9 cellular contexts compared by ENCODE assay signal in genomic region chr17:77182205-77182604, GRCh38. TPM values are rescaled to one million over a fixed set of nuclear protein-coding genes. Genes with fewer than 3 reads are reported as not detected.
DNase-seq lines count a peak whose midpoint lies in the region; ATAC-seq and TF ChIP-seq lines count a peak whose summit lies in the region.
"Had no signal": no experiment of that assay in that cellular context is flagged by ENCODE, and none has a peak within 500 bp of the region (broad histone marks: within the 10 kb centered on the region; RNA-seq: fewer than 3 reads in every experiment).

No MANE protein-coding gene starts in this region.

- H3K27me3 ChIP-seq in dorsolateral prefrontal cortex = no peaks in the 10 kb centered on the region
- no peaks in the 10 kb centered on the region for H3K27me3 ChIP-seq in stomach smooth muscle (ENCODE audit: control insufficient read depth in 1 of 2, insufficient read depth in 2 of 2, low read length in 2 of 2)
- H3K27me3 ChIP-seq: gastroesophageal sphincter had no signal

- TF ChIP-seq CTCF in dorsolateral prefrontal cortex (IDR thresholded peaks at IDR 0.05 in 54 of 56, conservative IDR thresholded peaks at IDR 0.05 in 2 of 56; ENCODE audit: low read depth in 1 of 56, partially characterized antibody in 56 of 56) (no peak), HFFc6 (IDR thresholded peaks at IDR 0.05) (no peak)

- intact Hi-C loops in dorsolateral prefrontal cortex (cut with DNase I) = loop anchor here in 1 of 2 donors (5.0 kb wide), 1 partner anchor 35 kb away; no protein-coding TSS in a partner anchor

- H3K36me3 Mint-ChIP-seq in activated T-cell treated with anti-CD3 and anti-CD28 coated beads, Interleukin-2, amount 50 U/mL, for 4 hours (ENCODE audit: insufficient read depth) = no peaks in the 10 kb centered on the region
- no peaks in the 10 kb centered on the region; the same call in 1 of the 2 replicates for H3K36me3 Mint-ChIP-seq in HFFc6 (ENCODE audit: low read depth)

- peaks cover 34% of the 10 kb centered on the region for H3K4me1 Mint-ChIP-seq in activated T-cell treated with anti-CD3 and anti-CD28 coated beads, Interleukin-2, amount 50 U/mL, for 4 hours (ENCODE audit: low read depth)
- peaks cover 13% of the 10 kb centered on the region for H3K4me1 Mint-ChIP-seq in HFFc6 (ENCODE audit: low read depth)

- no peaks in the 10 kb centered on the region for H3K9me3 Mint-ChIP-seq in activated T-cell treated with anti-CD3 and anti-CD28 coated beads, Interleukin-2, amount 50 U/mL, for 4 hours
- H3K9me3 Mint-ChIP-seq in HFFc6 = no peaks in the 10 kb centered on the region

- peaks cover 9% of the 10 kb centered on the region for H3K4me1 ChIP-seq in stomach smooth muscle (ENCODE audit: control insufficient read depth, insufficient read depth, low read length)

- H3K27ac ChIP-seq in dorsolateral prefrontal cortex = peak overlapping the region in 54 of 59 donors; percentile 8 to 85 (median 62)
- peak overlapping the region; percentile 37 for H3K27ac ChIP-seq in stomach smooth muscle (ENCODE audit: low read length)

- H3K9me3 ChIP-seq in stomach smooth muscle (ENCODE audit: control insufficient read depth in 2 of 2, low read length in 2 of 2) = no peaks in the 10 kb centered on the region
- H3K9me3 ChIP-seq: gastroesophageal sphincter had no signal

- no peak overlapping the region for H3K27ac Mint-ChIP-seq in HFFc6

- H3K4me3 ChIP-seq in dorsolateral prefrontal cortex (peak overlapping the region in 1 of 59 donors; percentile 11), stomach smooth muscle (ENCODE audit: low read length in 2 of 2) (no peak overlapping the region)
- H3K4me3 ChIP-seq: gastroesophageal sphincter had no signal

- H3K27me3 Mint-ChIP-seq in activated T-cell treated with anti-CD3 and anti-CD28 coated beads, Interleukin-2, amount 50 U/mL, for 4 hours (ENCODE audit: low read depth) = no peaks in the 10 kb centered on the region
- H3K27me3 Mint-ChIP-seq in HFFc6 (ENCODE audit: insufficient read depth) = no peaks in the 10 kb centered on the region

- H3K9ac ChIP-seq in stomach smooth muscle (ENCODE audit: low read length in 2 of 2) = no peak overlapping the region

- no peaks in the 10 kb centered on the region for H3K36me3 ChIP-seq in stomach smooth muscle (ENCODE audit: control insufficient read depth in 2 of 2, insufficient read depth in 2 of 2, low read length in 2 of 2)
- H3K36me3 ChIP-seq: gastroesophageal sphincter had no signal

- ATAC-seq in activated T-cell treated with anti-CD3 and anti-CD28 coated beads, Interleukin-2, amount 50 U/mL, for 4 hours = peak; percentile 38 to 48
- no peak for ATAC-seq in HG03457 (IDR thresholded peaks at IDR 0.05; ENCODE audit: unreplicated experiment)
- ATAC-seq: gastroesophageal sphincter had no signal

- DNase-seq in activated T-cell treated with anti-CD3 and anti-CD28 coated beads, Interleukin-2, amount 50 U/mL, for 4 hours = no peak
- no peak for DNase-seq in activated T-cell treated with anti-CD3 and anti-CD28 coated beads, Interleukin-2, amount 50 U/mL, for 48 hours
- peak; percentile 24 for DNase-seq in OCI-M1 (lab: John Stamatoyannopoulos, UW)
- DNase-seq in dorsolateral prefrontal cortex = no peak
- DNase-seq in hepatic stellate cell (ENCODE audit: low spot score) = no peak
- DNase-seq in HFFc6 = no peak

- H3K4me3 Mint-ChIP-seq in activated T-cell treated with anti-CD3 and anti-CD28 coated beads, Interleukin-2, amount 50 U/mL, for 4 hours = peak overlapping the region; percentile 48
- H3K4me3 Mint-ChIP-seq in HFFc6 = no peak overlapping the region

RNA-seq across cellular contexts. Expression of gene SEC14L1, which starts 41.4 kb away (rescaled TPM):
- 10 to 100 TPM; 26.5 to 36.9 (median 27.4) TPM for total RNA-seq in activated T-cell treated with anti-CD3 and anti-CD28 coated beads, Interleukin-2, amount 50 U/mL, for 4 hours
- total RNA-seq in dorsolateral prefrontal cortex = 100 to 1,000 TPM in 117 of 120 experiments, 10 to 100 TPM in 3; 93.3 to 297 (median 156) TPM
- 10 to 100 TPM; 63.0 to 91.4 (median 75.0) TPM for total RNA-seq in HFFc6 (2021; fragmentation: NEBNext Ultra II Directional; extraction: Animal tissue kit (Norgen Biotek cat#: 25700))
